24 cellular contexts compared by ENCODE assay signal in the genomic region with DNA sequence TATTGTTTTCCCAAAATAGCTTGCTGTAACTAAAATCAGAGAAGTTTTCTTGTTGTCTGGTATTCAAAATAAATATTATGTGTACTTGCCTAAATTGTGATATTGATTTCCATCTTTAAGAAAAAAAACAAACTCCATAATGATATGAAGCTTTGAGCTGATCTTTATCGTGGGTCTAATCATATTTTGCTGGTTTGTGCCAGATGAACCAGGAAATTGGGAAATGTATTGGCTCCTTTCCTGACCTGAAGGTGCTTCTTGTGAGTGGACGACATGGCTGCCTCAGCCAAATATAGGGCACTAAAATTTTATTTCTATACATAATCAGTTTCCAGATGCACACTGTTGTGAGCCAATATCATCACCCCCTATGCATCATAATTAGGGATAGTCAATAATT.
"Had no signal": no experiment of that assay in that cellular context is flagged by ENCODE, and none has a peak within 500 bp of the region (broad histone marks: within the 10 kb centered on the region; RNA-seq: fewer than 3 reads in every experiment).

No MANE protein-coding gene starts in this region.

- H3K27me3 ChIP-seq: colonic mucosa, esophagus squamous epithelium, gastrocnemius medialis, heart right ventricle had no signal

- H3K4me1 ChIP-seq: colonic mucosa, gastrocnemius medialis, left ventricle myocardium inferior, lower lobe of right lung had no signal

- H3K4me3 ChIP-seq: colonic mucosa, esophagus squamous epithelium, gastrocnemius medialis, heart right ventricle, left ventricle myocardium inferior, lower lobe of right lung had no signal

- H3K9me3 ChIP-seq: colonic mucosa, esophagus squamous epithelium, gastrocnemius medialis, heart right ventricle, left ventricle myocardium inferior, lower lobe of right lung had no signal

- FAIRE-seq: islet of Langerhans, keratinocyte had no signal

- DNase-seq: colonic mucosa; cortex of kidney; effector CD8-positive, alpha-beta T cell; effector memory CD8-positive, alpha-beta T cell; endodermal cell; erythroblast; esophagus squamous epithelium; foreskin fibroblast; foreskin melanocyte; gastrocnemius medialis; glutamatergic neuron; head of caudate nucleus; heart right ventricle; hippocampal formation; left cardiac atrium; left ventricle myocardium inferior; lower lobe of right lung; mesendoderm; midbrain; naive thymus-derived CD4-positive, alpha-beta T cell had no signal

- H3K27ac ChIP-seq: colonic mucosa, epithelial cell of prostate, esophagus squamous epithelium, gastrocnemius medialis, heart right ventricle, left ventricle myocardium inferior, lower lobe of right lung had no signal

- H3K36me3 ChIP-seq: colonic mucosa, esophagus squamous epithelium, gastrocnemius medialis, heart right ventricle, left ventricle myocardium inferior, lower lobe of right lung had no signal

- ATAC-seq: effector memory CD8-positive, alpha-beta T cell; esophagus mucosa; gastrocnemius medialis; heart right ventricle; left cardiac atrium; lower lobe of right lung; naive thymus-derived CD4-positive, alpha-beta T cell had no signal
